ENCODE assay signal across 16 cellular contexts in the genomic region with DNA sequence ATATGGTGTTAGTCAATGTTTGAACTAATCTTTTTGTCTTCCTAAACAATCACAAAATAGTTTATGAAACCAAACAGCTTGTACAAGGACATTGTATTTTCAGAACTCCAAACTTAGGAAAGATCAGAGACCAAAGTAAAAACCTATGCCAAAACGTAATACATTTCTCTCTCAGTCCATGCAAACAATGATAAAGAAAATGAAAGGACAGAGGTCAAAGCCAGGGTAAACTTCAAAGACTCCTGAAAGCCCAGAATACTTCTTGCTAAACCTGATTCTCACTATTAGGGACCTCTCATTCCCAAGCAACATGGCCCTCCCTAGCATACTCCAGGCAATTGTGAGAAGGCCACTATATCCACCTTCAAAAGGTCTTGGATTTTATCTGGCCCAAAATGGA.
"Had no signal": no experiment of that assay in that cellular context is flagged by ENCODE, and none has a peak within 500 bp of the region (broad histone marks: within the 10 kb centered on the region; RNA-seq: fewer than 3 reads in every experiment).

No MANE protein-coding gene starts in this region.

- H3K9ac ChIP-seq: neural progenitor cell had no signal

- DNase-seq: activated CD4-positive, alpha-beta T cell treated with anti-CD3 and anti-CD28 coated beads for 48 hours; activated CD8-positive, alpha-beta T cell treated with anti-CD3 and anti-CD28 coated beads for 36 hours; activated effector memory CD4-positive, alpha-beta T cell treated with anti-CD3 and anti-CD28 coated beads, Interleukin-2, amount 50 U/mL, for 16 hours; activated T-cell treated with anti-CD3 and anti-CD28 coated beads, Interleukin-2, amount 50 U/mL, for 48 hours; caudate nucleus; islet precursor cell; midbrain; ovary; stimulated activated CD4-positive, alpha-beta T cell treated with anti-CD3 and anti-CD28 coated beads, Interleukin-1b, Interleukin-23, amount 100 ng/mL, for 48 hours; stomach; testis had no signal

- H3K4me2 ChIP-seq: neural progenitor cell had no signal

- ATAC-seq: activated CD8-positive, alpha-beta T cell treated with anti-CD3 and anti-CD28 coated beads for 36 hours; left lobe of liver; sciatic nerve; WTC11 had no signal

- H3K36me3 ChIP-seq: esophagus muscularis mucosa, neural progenitor cell, ovary, stomach had no signal

- H3K27me3 ChIP-seq: esophagus muscularis mucosa, neural progenitor cell, ovary, stomach, testis had no signal

- H3K4me1 ChIP-seq: esophagus muscularis mucosa, neural progenitor cell, stomach, testis had no signal

- H2AFZ ChIP-seq: neural progenitor cell had no signal

- H3K9me3 ChIP-seq: esophagus muscularis mucosa, ovary, stomach, testis had no signal

- H3K4me3 ChIP-seq: esophagus muscularis mucosa, neural progenitor cell, ovary, stomach, testis had no signal

- H3K27ac ChIP-seq: esophagus muscularis mucosa, neural progenitor cell, ovary, testis had no signal
